ENCODE assay signal across 10 cellular contexts in genomic region chr10:71735709-71736569, GRCh38. TPM values are rescaled to one million over a fixed set of nuclear protein-coding genes. Genes with fewer than 3 reads are reported as not detected.
A peak's percentile ranks its signal among the peaks of the same experiment; 100 is the strongest.
DNase-seq lines count a peak whose midpoint lies in the region; ATAC-seq and TF ChIP-seq lines count a peak whose summit lies in the region.
"Had no signal": no experiment of that assay in that cellular context is flagged by ENCODE, and none has a peak within 500 bp of the region (broad histone marks: within the 10 kb centered on the region; RNA-seq: fewer than 3 reads in every experiment).

No MANE protein-coding gene starts in this region.

- WGBS in heart left ventricle, 4 donors, result 67 to 89% (median 87%) methylated on average over 6 to 16 of the region's 16 CpGs

- peak in 1 of 5 donors; percentile 70 for DNase-seq in heart left ventricle
- DNase-seq in cardiac septum (ENCODE audit: low spot score), result no peak
- DNase-seq in activated T-helper 2 cell treated with anti-CD3 and anti-CD28 coated beads, Interferon-gamma antibody, Interleukin-2, Interleukin-4, amounts not matched to agents 10 μg/mL and 5 μg/mL and 100 μg/mL, durations not matched to agents 14 hours and 24 hours and 36 hours (ENCODE audit: low spot score), result peak; percentile 46
- DNase-seq in NCI-H2171 treated with DMSO at 0.1 percent for 48 hours (lab: John Stamatoyannopoulos, UW), result no peak
- DNase-seq in chondrocyte (ENCODE audit: low spot score), result no peak
- DNase-seq: Karpas-422 had no signal

- no peak overlapping the region for H3K4me3 ChIP-seq in heart left ventricle
- peak overlapping the region; percentile 13 to 26 for H3K4me3 ChIP-seq in mucosa of rectum (ENCODE audit: low read length in 2 of 2)

- TF ChIP-seq POLR2A in heart left ventricle (IDR thresholded peaks at IDR 0.05), result no peak

- intact Hi-C loops in heart left ventricle (cut with DNase I) (no loop called here), cardiac septum (cut with DNase I) (no loop called here)
- intact Hi-C loops in activated T-helper 2 cell treated with anti-CD3 and anti-CD28 coated beads, Interferon-gamma antibody, Interleukin-2, Interleukin-4, amounts not matched to agents 10 μg/mL and 5 μg/mL and 100 μg/mL, durations not matched to agents 14 hours and 24 hours and 36 hours (cut with micrococcal nuclease), result no loop called here

- H3K4me1 ChIP-seq in heart left ventricle (peaks cover 0 to 84% (median 13%) of the 10 kb centered on the region in 12 donors), mucosa of rectum (ENCODE audit: control insufficient read depth in 2 of 2, insufficient read depth in 2 of 2, low read length in 2 of 2) (peaks cover 30 to 45% of the 10 kb centered on the region in 2 donors)

- H3K9me3 Mint-ChIP-seq in activated T-helper 2 cell treated with anti-CD3 and anti-CD28 coated beads, Interferon-gamma antibody, Interleukin-2, Interleukin-4, amounts not matched to agents 10 μg/mL and 5 μg/mL and 100 μg/mL, durations not matched to agents 14 hours and 24 hours and 36 hours, result no peaks in the 10 kb centered on the region
- H3K9me3 Mint-ChIP-seq in chondrocyte (ENCODE audit: low read depth), result no peaks in the 10 kb centered on the region

- no peak for TF ChIP-seq CTCF in heart left ventricle (IDR thresholded peaks at IDR 0.05)
- TF ChIP-seq CTCF in chondrocyte (IDR thresholded peaks at IDR 0.05), result no peak

- H3K36me3 Mint-ChIP-seq in activated T-helper 2 cell treated with anti-CD3 and anti-CD28 coated beads, Interferon-gamma antibody, Interleukin-2, Interleukin-4, amounts not matched to agents 10 μg/mL and 5 μg/mL and 100 μg/mL, durations not matched to agents 14 hours and 24 hours and 36 hours (ENCODE audit: low read depth), result no peaks in the 10 kb centered on the region
- no peaks in the 10 kb centered on the region for H3K36me3 Mint-ChIP-seq in chondrocyte (ENCODE audit: low read depth)

- H3K27ac ChIP-seq in heart left ventricle (peak overlapping the region in 5 of 12 donors; percentile 17 to 87 (median 29)), mucosa of rectum (ENCODE audit: low read depth in 2 of 2, low read length in 2 of 2) (peak overlapping the region; percentile 86 to 92)

- ATAC-seq in heart left ventricle (peak in 3 of 4 donors; percentile 25 to 39 (median 31)), HG03045 (IDR thresholded peaks at IDR 0.05; ENCODE audit: unreplicated experiment) (no peak), GM21381 (IDR thresholded peaks at IDR 0.05; ENCODE audit: unreplicated experiment) (no peak)

- H3K27me3 Mint-ChIP-seq in activated T-helper 2 cell treated with anti-CD3 and anti-CD28 coated beads, Interferon-gamma antibody, Interleukin-2, Interleukin-4, amounts not matched to agents 10 μg/mL and 5 μg/mL and 100 μg/mL, durations not matched to agents 14 hours and 24 hours and 36 hours (ENCODE audit: low read depth), result no peaks in the 10 kb centered on the region
- peaks cover 13% of the 10 kb centered on the region for H3K27me3 Mint-ChIP-seq in chondrocyte (ENCODE audit: low read depth)

- H3K9ac ChIP-seq in mucosa of rectum (ENCODE audit: low read depth in 1 of 2, low read length in 2 of 2), result peak overlapping the region; percentile 41 to 54

- peak overlapping the region; percentile 96 for H3K27ac Mint-ChIP-seq in activated T-helper 2 cell treated with anti-CD3 and anti-CD28 coated beads, Interferon-gamma antibody, Interleukin-2, Interleukin-4, amounts not matched to agents 10 μg/mL and 5 μg/mL and 100 μg/mL, durations not matched to agents 14 hours and 24 hours and 36 hours
- no peak overlapping the region for H3K27ac Mint-ChIP-seq in chondrocyte (ENCODE audit: unreplicated experiment)

- peak overlapping the region; percentile 23 for H3K4me3 Mint-ChIP-seq in activated T-helper 2 cell treated with anti-CD3 and anti-CD28 coated beads, Interferon-gamma antibody, Interleukin-2, Interleukin-4, amounts not matched to agents 10 μg/mL and 5 μg/mL and 100 μg/mL, durations not matched to agents 14 hours and 24 hours and 36 hours (ENCODE audit: low read depth)
- no peak overlapping the region for H3K4me3 Mint-ChIP-seq in chondrocyte (ENCODE audit: unreplicated experiment)

- peaks cover 75% of the 10 kb centered on the region for H3K4me1 Mint-ChIP-seq in activated T-helper 2 cell treated with anti-CD3 and anti-CD28 coated beads, Interferon-gamma antibody, Interleukin-2, Interleukin-4, amounts not matched to agents 10 μg/mL and 5 μg/mL and 100 μg/mL, durations not matched to agents 14 hours and 24 hours and 36 hours (ENCODE audit: low read depth)
- H3K4me1 Mint-ChIP-seq in chondrocyte (ENCODE audit: low read depth), result no peaks in the 10 kb centered on the region

- H3K27me3 ChIP-seq in heart left ventricle (no peaks in the 10 kb centered on the region), mucosa of rectum (ENCODE audit: control insufficient read depth in 2 of 2, insufficient read depth in 2 of 2, low read length in 2 of 2) (no peaks in the 10 kb centered on the region)

- H3K9me3 ChIP-seq in heart left ventricle, result no peaks in the 10 kb centered on the region
- no peaks in the 10 kb centered on the region for H3K9me3 ChIP-seq in mucosa of rectum (ENCODE audit: control insufficient read depth in 2 of 2, low read length in 2 of 2)

- no peaks in the 10 kb centered on the region for H3K36me3 ChIP-seq in heart left ventricle
- H3K36me3 ChIP-seq in mucosa of rectum (ENCODE audit: control insufficient read depth in 2 of 2, insufficient read depth in 2 of 2, low read length in 2 of 2), result no peaks in the 10 kb centered on the region

RNA-seq across cellular contexts. Expression of gene C10orf105, which starts 16.4 kb away (rescaled TPM):
- total RNA-seq in heart left ventricle (under 1 TPM in 3 of 9 donors, not detected in 6; 0.05 to 0.57 (median 0.13) TPM), cardiac septum (not detected), chondrocyte (not detected in 3 replicates)
- under 1 TPM; 0.03 to 0.08 TPM for polyA plus RNA-seq in heart left ventricle
- 0.11 and 0.18 TPM in 2 replicates for total RNA-seq in activated T-helper 2 cell treated with anti-CD3 and anti-CD28 coated beads, Interferon-gamma antibody, Interleukin-2, Interleukin-4, amounts not matched to agents 10 μg/mL and 5 μg/mL and 100 μg/mL, durations not matched to agents 14 hours and 24 hours and 36 hours
- total RNA-seq: renal cortical epithelial cell had no signal

RNA-seq across cellular contexts. Expression of gene VSIR, which starts 37.4 kb away (rescaled TPM):
- total RNA-seq in heart left ventricle (100 to 1,000 TPM in 1 of 9 donors, 10 to 100 TPM in 8; 32.6 to 103 (median 83.2) TPM), cardiac septum (63.0 TPM), chondrocyte (0.49 to 1.3 TPM in 2 of 3 replicates, not detected in the other)
- 100 to 1,000 TPM in 1 of 2 donors, 10 to 100 TPM in 1; 56.7 to 181 TPM for polyA plus RNA-seq in heart left ventricle
- total RNA-seq in activated T-helper 2 cell treated with anti-CD3 and anti-CD28 coated beads, Interferon-gamma antibody, Interleukin-2, Interleukin-4, amounts not matched to agents 10 μg/mL and 5 μg/mL and 100 μg/mL, durations not matched to agents 14 hours and 24 hours and 36 hours, result 56.5 and 61.9 TPM in 2 replicates

Comparison
In these comparisons a context has a peak if more than half of its experiments do, and no peak if none do; other contexts are left out.
1. ATAC-seq: peak in heart left ventricle (3 of 4); none in HG03045 (single experiment) and GM21381 (single experiment).
2. H3K4me3 ChIP-seq: peak in mucosa of rectum (2 of 2); none in heart left ventricle (0 of 12).
3. RNA of gene VSIR, which starts 37.4 kb away (total RNA-seq): 32.6 to 103 TPM in heart left ventricle, 63.0 TPM in cardiac septum (single experiment) and 56.5 to 61.9 TPM in activated T-helper 2 cell treated with anti-CD3 and anti-CD28 coated beads, Interferon-gamma antibody, Interleukin-2, Interleukin-4, amounts not matched to agents 10 μg/mL and 5 μg/mL and 100 μg/mL, durations not matched to agents 14 hours and 24 hours and 36 hours; 0.49 to 1.3 TPM in chondrocyte; every median in the first group is over 10 times any median in the second.